Comparison of ENCODE assay signal across 1 cellular context in genomic region chr12:70383484-70383883, GRCh38.
TF ChIP-seq lines count a peak whose summit lies in the region.

No MANE protein-coding gene starts in this region.

TF ChIP-seq in WTC11, 78 proteins besides CTCF, POLR2A, EP300 and RAD21 (continued from another document):
- TF ChIP-seq, protein P1, sequence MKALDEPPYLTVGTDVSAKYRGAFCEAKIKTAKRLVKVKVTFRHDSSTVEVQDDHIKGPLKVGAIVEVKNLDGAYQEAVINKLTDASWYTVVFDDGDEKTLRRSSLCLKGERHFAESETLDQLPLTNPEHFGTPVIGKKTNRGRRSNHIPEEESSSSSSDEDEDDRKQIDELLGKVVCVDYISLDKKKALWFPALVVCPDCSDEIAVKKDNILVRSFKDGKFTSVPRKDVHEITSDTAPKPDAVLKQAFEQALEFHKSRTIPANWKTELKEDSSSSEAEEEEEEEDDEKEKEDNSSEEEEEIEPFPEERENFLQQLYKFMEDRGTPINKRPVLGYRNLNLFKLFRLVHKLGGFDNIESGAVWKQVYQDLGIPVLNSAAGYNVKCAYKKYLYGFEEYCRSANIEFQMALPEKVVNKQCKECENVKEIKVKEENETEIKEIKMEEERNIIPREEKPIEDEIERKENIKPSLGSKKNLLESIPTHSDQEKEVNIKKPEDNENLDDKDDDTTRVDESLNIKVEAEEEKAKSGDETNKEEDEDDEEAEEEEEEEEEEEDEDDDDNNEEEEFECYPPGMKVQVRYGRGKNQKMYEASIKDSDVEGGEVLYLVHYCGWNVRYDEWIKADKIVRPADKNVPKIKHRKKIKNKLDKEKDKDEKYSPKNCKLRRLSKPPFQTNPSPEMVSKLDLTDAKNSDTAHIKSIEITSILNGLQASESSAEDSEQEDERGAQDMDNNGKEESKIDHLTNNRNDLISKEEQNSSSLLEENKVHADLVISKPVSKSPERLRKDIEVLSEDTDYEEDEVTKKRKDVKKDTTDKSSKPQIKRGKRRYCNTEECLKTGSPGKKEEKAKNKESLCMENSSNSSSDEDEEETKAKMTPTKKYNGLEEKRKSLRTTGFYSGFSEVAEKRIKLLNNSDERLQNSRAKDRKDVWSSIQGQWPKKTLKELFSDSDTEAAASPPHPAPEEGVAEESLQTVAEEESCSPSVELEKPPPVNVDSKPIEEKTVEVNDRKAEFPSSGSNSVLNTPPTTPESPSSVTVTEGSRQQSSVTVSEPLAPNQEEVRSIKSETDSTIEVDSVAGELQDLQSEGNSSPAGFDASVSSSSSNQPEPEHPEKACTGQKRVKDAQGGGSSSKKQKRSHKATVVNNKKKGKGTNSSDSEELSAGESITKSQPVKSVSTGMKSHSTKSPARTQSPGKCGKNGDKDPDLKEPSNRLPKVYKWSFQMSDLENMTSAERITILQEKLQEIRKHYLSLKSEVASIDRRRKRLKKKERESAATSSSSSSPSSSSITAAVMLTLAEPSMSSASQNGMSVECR (CRISPR knock-in tag; IDR thresholded peaks at IDR 0.05; ENCODE audit: borderline replicate concordance), result no peak
- TF ChIP-seq, protein P2, sequence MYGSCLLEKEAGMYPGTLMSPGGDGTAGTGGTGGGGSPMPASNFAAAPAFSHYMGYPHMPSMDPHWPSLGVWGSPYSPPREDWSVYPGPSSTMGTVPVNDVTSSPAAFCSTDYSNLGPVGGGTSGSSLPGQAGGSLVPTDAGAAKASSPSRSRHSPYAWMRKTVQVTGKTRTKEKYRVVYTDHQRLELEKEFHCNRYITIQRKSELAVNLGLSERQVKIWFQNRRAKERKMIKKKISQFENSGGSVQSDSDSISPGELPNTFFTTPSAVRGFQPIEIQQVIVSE (CRISPR knock-in tag; IDR thresholded peaks at IDR 0.05; ENCODE audit: borderline replicate concordance), result no peak
TF ChIP-seq in WTC11: peak in this region for 0.
